1 cellular context compared by ENCODE assay signal in genomic region chr3:151227438-151228290, GRCh38.
TF ChIP-seq lines count a peak whose summit lies in the region.

No MANE protein-coding gene starts in this region.

TF ChIP-seq in HepG2, 621 proteins besides CTCF, POLR2A, EP300 and RAD21 (continued from another document and continues in another):
- TF ChIP-seq, protein P1, sequence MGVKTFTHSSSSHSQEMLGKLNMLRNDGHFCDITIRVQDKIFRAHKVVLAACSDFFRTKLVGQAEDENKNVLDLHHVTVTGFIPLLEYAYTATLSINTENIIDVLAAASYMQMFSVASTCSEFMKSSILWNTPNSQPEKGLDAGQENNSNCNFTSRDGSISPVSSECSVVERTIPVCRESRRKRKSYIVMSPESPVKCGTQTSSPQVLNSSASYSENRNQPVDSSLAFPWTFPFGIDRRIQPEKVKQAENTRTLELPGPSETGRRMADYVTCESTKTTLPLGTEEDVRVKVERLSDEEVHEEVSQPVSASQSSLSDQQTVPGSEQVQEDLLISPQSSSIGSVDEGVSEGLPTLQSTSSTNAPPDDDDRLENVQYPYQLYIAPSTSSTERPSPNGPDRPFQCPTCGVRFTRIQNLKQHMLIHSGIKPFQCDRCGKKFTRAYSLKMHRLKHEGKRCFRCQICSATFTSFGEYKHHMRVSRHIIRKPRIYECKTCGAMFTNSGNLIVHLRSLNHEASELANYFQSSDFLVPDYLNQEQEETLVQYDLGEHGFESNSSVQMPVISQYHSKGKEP (CRISPR knock-in tag; IDR thresholded peaks at IDR 0.05), result no peak
- TF ChIP-seq ESRRA (CRISPR knock-in tag; IDR thresholded peaks at IDR 0.05; ENCODE audit: low read depth) (no peak), FOXJ3 (CRISPR knock-in tag; IDR thresholded peaks at IDR 0.05; ENCODE audit: borderline replicate concordance) (no peak), ZFP36L1 (CRISPR knock-in tag; IDR thresholded peaks at IDR 0.05) (no peak), ATRX (CRISPR knock-in tag; IDR thresholded peaks at IDR 0.05; ENCODE audit: borderline replicate concordance) (no peak), ZNF557 (CRISPR knock-in tag; IDR thresholded peaks at IDR 0.05) (no peak), ZNF337 (CRISPR knock-in tag; IDR thresholded peaks at IDR 0.05; ENCODE audit: borderline replicate concordance, low read depth) (no peak), KDM2A (CRISPR knock-in tag; IDR thresholded peaks at IDR 0.05; ENCODE audit: borderline replicate concordance, low read depth) (0 out of 2 replicates have a peak, but pooled peaks have one; percentile 35), ZNF674 (CRISPR knock-in tag; IDR thresholded peaks at IDR 0.05; ENCODE audit: low read depth) (no peak), CHCHD3 (CRISPR knock-in tag; IDR thresholded peaks at IDR 0.05) (no peak), RCOR2 (CRISPR knock-in tag; IDR thresholded peaks at IDR 0.05) (no peak), GLMP (CRISPR knock-in tag; IDR thresholded peaks at IDR 0.05; ENCODE audit: borderline replicate concordance) (no peak), ZNF552 (CRISPR knock-in tag; IDR thresholded peaks at IDR 0.05; ENCODE audit: borderline replicate concordance) (no peak), FOXM1 (CRISPR knock-in tag; IDR thresholded peaks at IDR 0.05) (no peak), GATAD1 (CRISPR knock-in tag; IDR thresholded peaks at IDR 0.05) (0 out of 2 replicates have a peak, but pooled peaks have one; percentile 19), ZNF274 (CRISPR knock-in tag; IDR thresholded peaks at IDR 0.05) (no peak), ZBTB46 (CRISPR knock-in tag; IDR thresholded peaks at IDR 0.05; ENCODE audit: borderline replicate concordance) (no peak), KDM4B (CRISPR knock-in tag; IDR thresholded peaks at IDR 0.05) (no peak), ZNF569 (CRISPR knock-in tag; IDR thresholded peaks at IDR 0.05; ENCODE audit: borderline replicate concordance) (no peak), SAP130 (CRISPR knock-in tag; IDR thresholded peaks at IDR 0.05; ENCODE audit: low read depth) (no peak), CEBPG (CRISPR knock-in tag; IDR thresholded peaks at IDR 0.05) (0 out of 2 replicates have a peak, but pooled peaks have one; percentile 8), MIER2 (CRISPR knock-in tag; IDR thresholded peaks at IDR 0.05) (no peak), ZNF660 (CRISPR knock-in tag; IDR thresholded peaks at IDR 0.05; ENCODE audit: borderline replicate concordance, low read depth) (no peak), NKX3-1 (CRISPR knock-in tag; IDR thresholded peaks at IDR 0.05) (no peak), NFE2L2 (IDR thresholded peaks at IDR 0.05; ENCODE audit: low read length) (no peak), MNT (IDR thresholded peaks at IDR 0.05) (no peak), REL (CRISPR knock-in tag; conservative IDR thresholded peaks at IDR 0.05) (no peak), KDM1A (CRISPR knock-in tag; IDR thresholded peaks at IDR 0.05) (no peak), MBD4 (IDR thresholded peaks at IDR 0.05; ENCODE audit: borderline replicate concordance, low read length) (0 out of 2 replicates have a peak, but pooled peaks have one; percentile 52), SMC3 (IDR thresholded peaks at IDR 0.05; ENCODE audit: low read length) (peak; percentile 97), ZNF138 (CRISPR knock-in tag; IDR thresholded peaks at IDR 0.05; ENCODE audit: low read depth) (no peak), MED8 (CRISPR knock-in tag; IDR thresholded peaks at IDR 0.05; ENCODE audit: insufficient replicate concordance) (no peak), NFKBIZ (CRISPR knock-in tag; IDR thresholded peaks at IDR 0.05) (no peak), ZNF510 (CRISPR knock-in tag; IDR thresholded peaks at IDR 0.05; ENCODE audit: low read depth) (no peak), ZNF317 (CRISPR knock-in tag; IDR thresholded peaks at IDR 0.05) (no peak), ZNF747 (CRISPR knock-in tag; IDR thresholded peaks at IDR 0.05; ENCODE audit: borderline replicate concordance) (no peak), TMF1 (CRISPR knock-in tag; IDR thresholded peaks at IDR 0.05; ENCODE audit: low read depth) (no peak), SKI (IDR thresholded peaks at IDR 0.05; ENCODE audit: partially characterized antibody) (no peak), JARID2 (CRISPR knock-in tag; IDR thresholded peaks at IDR 0.05; ENCODE audit: insufficient replicate concordance) (no peak), MEIS2 (CRISPR knock-in tag; IDR thresholded peaks at IDR 0.05) (no peak), NR1H2 (CRISPR knock-in tag; IDR thresholded peaks at IDR 0.05; ENCODE audit: borderline replicate concordance, low read depth) (no peak), ZNF614 (CRISPR knock-in tag; IDR thresholded peaks at IDR 0.05; ENCODE audit: borderline replicate concordance) (peak; percentile 51; the same call in 1 of the 2 replicates), KLF15 (CRISPR knock-in tag; IDR thresholded peaks at IDR 0.05; ENCODE audit: borderline replicate concordance) (no peak), ZNF724P (CRISPR knock-in tag; IDR thresholded peaks at IDR 0.05; ENCODE audit: borderline replicate concordance) (no peak), MYNN (CRISPR knock-in tag; IDR thresholded peaks at IDR 0.05; ENCODE audit: low read depth) (no peak)
- TF ChIP-seq, protein P2, sequence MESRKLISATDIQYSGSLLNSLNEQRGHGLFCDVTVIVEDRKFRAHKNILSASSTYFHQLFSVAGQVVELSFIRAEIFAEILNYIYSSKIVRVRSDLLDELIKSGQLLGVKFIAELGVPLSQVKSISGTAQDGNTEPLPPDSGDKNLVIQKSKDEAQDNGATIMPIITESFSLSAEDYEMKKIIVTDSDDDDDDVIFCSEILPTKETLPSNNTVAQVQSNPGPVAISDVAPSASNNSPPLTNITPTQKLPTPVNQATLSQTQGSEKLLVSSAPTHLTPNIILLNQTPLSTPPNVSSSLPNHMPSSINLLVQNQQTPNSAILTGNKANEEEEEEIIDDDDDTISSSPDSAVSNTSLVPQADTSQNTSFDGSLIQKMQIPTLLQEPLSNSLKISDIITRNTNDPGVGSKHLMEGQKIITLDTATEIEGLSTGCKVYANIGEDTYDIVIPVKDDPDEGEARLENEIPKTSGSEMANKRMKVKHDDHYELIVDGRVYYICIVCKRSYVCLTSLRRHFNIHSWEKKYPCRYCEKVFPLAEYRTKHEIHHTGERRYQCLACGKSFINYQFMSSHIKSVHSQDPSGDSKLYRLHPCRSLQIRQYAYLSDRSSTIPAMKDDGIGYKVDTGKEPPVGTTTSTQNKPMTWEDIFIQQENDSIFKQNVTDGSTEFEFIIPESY (CRISPR knock-in tag; IDR thresholded peaks at IDR 0.05), result no peak
- TF ChIP-seq, protein P3, sequence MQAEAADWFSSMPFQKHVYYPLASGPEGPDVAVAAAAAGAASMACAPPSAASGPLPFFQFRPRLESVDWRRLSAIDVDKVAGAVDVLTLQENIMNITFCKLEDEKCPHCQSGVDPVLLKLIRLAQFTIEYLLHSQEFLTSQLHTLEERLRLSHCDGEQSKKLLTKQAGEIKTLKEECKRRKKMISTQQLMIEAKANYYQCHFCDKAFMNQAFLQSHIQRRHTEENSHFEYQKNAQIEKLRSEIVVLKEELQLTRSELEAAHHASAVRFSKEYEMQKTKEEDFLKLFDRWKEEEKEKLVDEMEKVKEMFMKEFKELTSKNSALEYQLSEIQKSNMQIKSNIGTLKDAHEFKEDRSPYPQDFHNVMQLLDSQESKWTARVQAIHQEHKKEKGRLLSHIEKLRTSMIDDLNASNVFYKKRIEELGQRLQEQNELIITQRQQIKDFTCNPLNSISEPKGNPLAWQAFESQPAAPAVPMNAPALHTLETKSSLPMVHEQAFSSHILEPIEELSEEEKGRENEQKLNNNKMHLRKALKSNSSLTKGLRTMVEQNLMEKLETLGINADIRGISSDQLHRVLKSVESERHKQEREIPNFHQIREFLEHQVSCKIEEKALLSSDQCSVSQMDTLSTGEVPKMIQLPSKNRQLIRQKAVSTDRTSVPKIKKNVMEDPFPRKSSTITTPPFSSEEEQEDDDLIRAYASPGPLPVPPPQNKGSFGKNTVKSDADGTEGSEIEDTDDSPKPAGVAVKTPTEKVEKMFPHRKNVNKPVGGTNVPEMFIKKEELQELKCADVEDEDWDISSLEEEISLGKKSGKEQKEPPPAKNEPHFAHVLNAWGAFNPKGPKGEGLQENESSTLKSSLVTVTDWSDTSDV (CRISPR knock-in tag; IDR thresholded peaks at IDR 0.05), result no peak
- TF ChIP-seq, protein P4, sequence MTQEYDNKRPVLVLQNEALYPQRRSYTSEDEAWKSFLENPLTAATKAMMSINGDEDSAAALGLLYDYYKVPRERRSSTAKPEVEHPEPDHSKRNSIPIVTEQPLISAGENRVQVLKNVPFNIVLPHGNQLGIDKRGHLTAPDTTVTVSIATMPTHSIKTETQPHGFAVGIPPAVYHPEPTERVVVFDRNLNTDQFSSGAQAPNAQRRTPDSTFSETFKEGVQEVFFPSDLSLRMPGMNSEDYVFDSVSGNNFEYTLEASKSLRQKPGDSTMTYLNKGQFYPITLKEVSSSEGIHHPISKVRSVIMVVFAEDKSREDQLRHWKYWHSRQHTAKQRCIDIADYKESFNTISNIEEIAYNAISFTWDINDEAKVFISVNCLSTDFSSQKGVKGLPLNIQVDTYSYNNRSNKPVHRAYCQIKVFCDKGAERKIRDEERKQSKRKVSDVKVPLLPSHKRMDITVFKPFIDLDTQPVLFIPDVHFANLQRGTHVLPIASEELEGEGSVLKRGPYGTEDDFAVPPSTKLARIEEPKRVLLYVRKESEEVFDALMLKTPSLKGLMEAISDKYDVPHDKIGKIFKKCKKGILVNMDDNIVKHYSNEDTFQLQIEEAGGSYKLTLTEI (CRISPR knock-in tag; conservative IDR thresholded peaks at IDR 0.05), result no peak
- TF ChIP-seq, protein P5, sequence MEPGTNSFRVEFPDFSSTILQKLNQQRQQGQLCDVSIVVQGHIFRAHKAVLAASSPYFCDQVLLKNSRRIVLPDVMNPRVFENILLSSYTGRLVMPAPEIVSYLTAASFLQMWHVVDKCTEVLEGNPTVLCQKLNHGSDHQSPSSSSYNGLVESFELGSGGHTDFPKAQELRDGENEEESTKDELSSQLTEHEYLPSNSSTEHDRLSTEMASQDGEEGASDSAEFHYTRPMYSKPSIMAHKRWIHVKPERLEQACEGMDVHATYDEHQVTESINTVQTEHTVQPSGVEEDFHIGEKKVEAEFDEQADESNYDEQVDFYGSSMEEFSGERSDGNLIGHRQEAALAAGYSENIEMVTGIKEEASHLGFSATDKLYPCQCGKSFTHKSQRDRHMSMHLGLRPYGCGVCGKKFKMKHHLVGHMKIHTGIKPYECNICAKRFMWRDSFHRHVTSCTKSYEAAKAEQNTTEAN (CRISPR knock-in tag; conservative IDR thresholded peaks at IDR 0.05), result no peak
- TF ChIP-seq, protein P6, sequence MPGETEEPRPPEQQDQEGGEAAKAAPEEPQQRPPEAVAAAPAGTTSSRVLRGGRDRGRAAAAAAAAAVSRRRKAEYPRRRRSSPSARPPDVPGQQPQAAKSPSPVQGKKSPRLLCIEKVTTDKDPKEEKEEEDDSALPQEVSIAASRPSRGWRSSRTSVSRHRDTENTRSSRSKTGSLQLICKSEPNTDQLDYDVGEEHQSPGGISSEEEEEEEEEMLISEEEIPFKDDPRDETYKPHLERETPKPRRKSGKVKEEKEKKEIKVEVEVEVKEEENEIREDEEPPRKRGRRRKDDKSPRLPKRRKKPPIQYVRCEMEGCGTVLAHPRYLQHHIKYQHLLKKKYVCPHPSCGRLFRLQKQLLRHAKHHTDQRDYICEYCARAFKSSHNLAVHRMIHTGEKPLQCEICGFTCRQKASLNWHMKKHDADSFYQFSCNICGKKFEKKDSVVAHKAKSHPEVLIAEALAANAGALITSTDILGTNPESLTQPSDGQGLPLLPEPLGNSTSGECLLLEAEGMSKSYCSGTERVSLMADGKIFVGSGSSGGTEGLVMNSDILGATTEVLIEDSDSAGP (CRISPR knock-in tag; IDR thresholded peaks at IDR 0.05; ENCODE audit: borderline replicate concordance), result no peak
- TF ChIP-seq, protein P7, sequence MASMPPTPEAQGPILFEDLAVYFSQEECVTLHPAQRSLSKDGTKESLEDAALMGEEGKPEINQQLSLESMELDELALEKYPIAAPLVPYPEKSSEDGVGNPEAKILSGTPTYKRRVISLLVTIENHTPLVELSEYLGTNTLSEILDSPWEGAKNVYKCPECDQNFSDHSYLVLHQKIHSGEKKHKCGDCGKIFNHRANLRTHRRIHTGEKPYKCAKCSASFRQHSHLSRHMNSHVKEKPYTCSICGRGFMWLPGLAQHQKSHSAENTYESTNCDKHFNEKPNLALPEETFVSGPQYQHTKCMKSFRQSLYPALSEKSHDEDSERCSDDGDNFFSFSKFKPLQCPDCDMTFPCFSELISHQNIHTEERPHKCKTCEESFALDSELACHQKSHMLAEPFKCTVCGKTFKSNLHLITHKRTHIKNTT (CRISPR knock-in tag; IDR thresholded peaks at IDR 0.05), result no peak
